In the genomic region with DNA sequence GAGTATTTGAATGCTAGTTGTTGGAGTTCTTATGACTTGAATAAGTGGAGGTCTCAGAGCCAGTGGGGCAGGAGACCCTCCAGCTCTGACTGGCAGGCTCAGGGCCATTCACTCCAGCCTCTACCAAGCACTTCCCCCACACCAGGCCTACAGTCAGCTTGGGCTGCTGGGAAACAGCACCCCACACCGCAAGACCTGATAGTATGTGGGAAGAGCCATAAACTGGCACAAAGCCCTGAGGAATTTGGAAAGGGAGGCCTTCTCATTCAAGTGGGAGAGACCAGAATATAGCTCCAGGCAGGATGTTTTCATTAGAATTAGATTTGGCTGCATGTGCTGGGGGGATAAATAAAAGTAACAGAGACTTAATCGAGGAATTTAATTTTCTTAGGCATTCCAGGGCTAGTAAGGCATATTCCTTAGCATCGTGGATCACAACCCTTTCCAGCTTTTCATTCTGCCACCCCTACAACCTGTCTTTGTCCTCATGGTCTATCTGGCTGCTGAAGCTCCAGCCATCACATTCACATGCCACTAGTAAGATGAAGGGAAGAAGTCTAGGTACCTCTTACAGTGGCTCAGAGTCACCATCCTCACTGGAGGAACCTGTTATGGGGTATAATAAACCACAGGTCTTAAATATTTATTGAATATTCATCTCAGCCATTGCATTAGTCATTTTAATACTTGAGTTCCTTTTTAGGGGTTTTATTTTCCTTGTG, we compare ENCODE assay signal across 16 cellular contexts. TPM values are rescaled to one million over a fixed set of nuclear protein-coding genes. Genes with fewer than 3 reads are reported as not detected.
DNase-seq lines count a peak whose midpoint lies in the region; ATAC-seq and TF ChIP-seq lines count a peak whose summit lies in the region.
"Had no signal": no experiment of that assay in that cellular context is flagged by ENCODE, and none has a peak within 500 bp of the region (broad histone marks: within the 10 kb centered on the region; RNA-seq: fewer than 3 reads in every experiment).

No MANE protein-coding gene starts in this region.

- DNase-seq in WTC11 (ENCODE audit: low spot score) (no peak), endodermal cell (peak; percentile 17), omental fat pad (ENCODE audit: low spot score) (no peak), GM10266 (ENCODE audit: extremely low spot score) (no peak)
- DNase-seq: Caco-2; CD8-positive, alpha-beta T cell; DND-41; GDM1; GM23248; H7 had no signal

- no peak overlapping the region for H3K9ac ChIP-seq in endodermal cell (ENCODE audit: extremely low read depth, low read length, poor library complexity, severe bottlenecking)
- H3K9ac ChIP-seq: GM23248 had no signal

- CTCF ChIA-PET in WTC11 (lab: Charles Lee) = no interaction called here

- H3K4me1 ChIP-seq in endodermal cell (ENCODE audit: control insufficient read depth, insufficient read depth, low read length) = no peaks in the 10 kb centered on the region
- H3K4me1 ChIP-seq: A549, Caco-2 had no signal

- no peak overlapping the region for H3K27ac ChIP-seq in endodermal cell (ENCODE audit: low read depth, low read length)
- H3K27ac ChIP-seq: A549, GM23248 had no signal

- 88 to 96% methylated on average over 3 of the region's 3 CpGs for WGBS in endodermal cell (ENCODE audit: insufficient coverage in 1 of 2, insufficient read length in 1 of 2), 2 experiments

- ATAC-seq in WTC11 = no peak
- ATAC-seq in omental fat pad (ENCODE audit: low FRiP score) = peak; percentile 79
- no peak for ATAC-seq in GM21825 (IDR thresholded peaks at IDR 0.05; ENCODE audit: unreplicated experiment)
- ATAC-seq in GM18519 (IDR thresholded peaks at IDR 0.05; ENCODE audit: low FRiP score, unreplicated experiment) = no peak
- ATAC-seq in HG02981 (IDR thresholded peaks at IDR 0.05; ENCODE audit: unreplicated experiment) = no peak
- ATAC-seq: A549; CD8-positive, alpha-beta T cell; HepG2 had no signal

- H3K4me3 Mint-ChIP-seq in WTC11 (no peak overlapping the region), endodermal cell (no peak overlapping the region)
- H3K4me3 Mint-ChIP-seq: CD14-positive monocyte; CD8-positive, alpha-beta T cell had no signal

- no peak overlapping the region for H3K27ac Mint-ChIP-seq in WTC11
- H3K27ac Mint-ChIP-seq in endodermal cell = no peak overlapping the region
- H3K27ac Mint-ChIP-seq: CD14-positive monocyte; CD8-positive, alpha-beta T cell had no signal

- POLR2A ChIA-PET in WTC11 (lab: Charles Lee) = no interaction called here

- H3K27me3 ChIP-seq in endodermal cell (ENCODE audit: control insufficient read depth, insufficient read depth, low read length, poor library complexity, severe bottlenecking) = no peaks in the 10 kb centered on the region

- no peaks in the 10 kb centered on the region for H3K36me3 Mint-ChIP-seq in WTC11
- H3K36me3 Mint-ChIP-seq in endodermal cell (ENCODE audit: low read depth) = peaks cover 12% of the 10 kb centered on the region
- H3K36me3 Mint-ChIP-seq: CD14-positive monocyte; CD8-positive, alpha-beta T cell had no signal

- H3K9me3 Mint-ChIP-seq in WTC11 (no peaks in the 10 kb centered on the region), endodermal cell (no peaks in the 10 kb centered on the region)
- H3K9me3 Mint-ChIP-seq: CD14-positive monocyte; CD8-positive, alpha-beta T cell had no signal

- H3K27me3 Mint-ChIP-seq in WTC11 (ENCODE audit: low read depth) (no peaks in the 10 kb centered on the region), endodermal cell (ENCODE audit: insufficient read depth) (no peaks in the 10 kb centered on the region)

- TF ChIP-seq CTCF in WTC11 (IDR thresholded peaks at IDR 0.05) (no peak), endodermal cell (conservative IDR thresholded peaks at IDR 0.05) (no peak), omental fat pad (IDR thresholded peaks at IDR 0.05) (no peak), GM10266 (IDR thresholded peaks at IDR 0.05; ENCODE audit: control insufficient read depth, insufficient read depth, low read depth, missing control alignments) (no peak)

- H3K4me1 Mint-ChIP-seq in WTC11 (peaks cover under 1% of the 10 kb centered on the region), endodermal cell (peaks cover under 1% of the 10 kb centered on the region)

- H3K36me3 ChIP-seq in endodermal cell (ENCODE audit: control insufficient read depth, insufficient read depth, low read length) = peaks cover 7% of the 10 kb centered on the region

- no peaks in the 10 kb centered on the region for H3K9me3 ChIP-seq in endodermal cell (ENCODE audit: control insufficient read depth, low read length)
- H3K9me3 ChIP-seq: A549, Caco-2 had no signal

- no peak overlapping the region for H3K4me3 ChIP-seq in endodermal cell (ENCODE audit: low read length)
- H3K4me3 ChIP-seq: A549, GM23248 had no signal

TF ChIP-seq in WTC11, 78 proteins besides CTCF, POLR2A, EP300 and RAD21:
- TF ChIP-seq IRF1 (CRISPR knock-in tag; IDR thresholded peaks at IDR 0.05) = no peak
- peak; percentile 72; the same call in 1 of the 2 replicates for TF ChIP-seq GTF2I (CRISPR knock-in tag; conservative IDR thresholded peaks at IDR 0.05)
- TF ChIP-seq ZNF671 (CRISPR knock-in tag; IDR thresholded peaks at IDR 0.05) = no peak
- TF ChIP-seq, protein P1, sequence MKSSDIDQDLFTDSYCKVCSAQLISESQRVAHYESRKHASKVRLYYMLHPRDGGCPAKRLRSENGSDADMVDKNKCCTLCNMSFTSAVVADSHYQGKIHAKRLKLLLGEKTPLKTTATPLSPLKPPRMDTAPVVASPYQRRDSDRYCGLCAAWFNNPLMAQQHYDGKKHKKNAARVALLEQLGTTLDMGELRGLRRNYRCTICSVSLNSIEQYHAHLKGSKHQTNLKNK (CRISPR knock-in tag; IDR thresholded peaks at IDR 0.05) = no peak
- no peak for TF ChIP-seq SOX15 (CRISPR knock-in tag; IDR thresholded peaks at IDR 0.05)
- no peak for TF ChIP-seq ZBTB21 (CRISPR knock-in tag; IDR thresholded peaks at IDR 0.05; ENCODE audit: borderline replicate concordance)
- TF ChIP-seq, protein P2, sequence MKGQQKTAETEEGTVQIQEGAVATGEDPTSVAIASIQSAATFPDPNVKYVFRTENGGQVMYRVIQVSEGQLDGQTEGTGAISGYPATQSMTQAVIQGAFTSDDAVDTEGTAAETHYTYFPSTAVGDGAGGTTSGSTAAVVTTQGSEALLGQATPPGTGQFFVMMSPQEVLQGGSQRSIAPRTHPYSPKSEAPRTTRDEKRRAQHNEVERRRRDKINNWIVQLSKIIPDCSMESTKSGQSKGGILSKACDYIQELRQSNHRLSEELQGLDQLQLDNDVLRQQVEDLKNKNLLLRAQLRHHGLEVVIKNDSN (CRISPR knock-in tag; IDR thresholded peaks at IDR 0.05) = no peak

RNA-seq across cellular contexts. Expression of gene TMOD1, which starts 47.5 kb away (rescaled TPM):
- 1.0 to 1.6 TPM (median 1.4 TPM) in 3 replicates for total RNA-seq in WTC11 (2021)
- 1 to 10 TPM; 3.6 to 7.1 TPM for total RNA-seq in endodermal cell
- polyA plus RNA-seq in endodermal cell (2013, experiment 1 of 2) = 1.9 TPM
- polyA plus RNA-seq in endodermal cell (2013, experiment 2 of 2) = 2.6 TPM
- 10 to 100 TPM; 10.1 to 33.8 (median 21.0) TPM for total RNA-seq in omental fat pad
